8 cellular contexts compared by ENCODE assay signal in the genomic region with DNA sequence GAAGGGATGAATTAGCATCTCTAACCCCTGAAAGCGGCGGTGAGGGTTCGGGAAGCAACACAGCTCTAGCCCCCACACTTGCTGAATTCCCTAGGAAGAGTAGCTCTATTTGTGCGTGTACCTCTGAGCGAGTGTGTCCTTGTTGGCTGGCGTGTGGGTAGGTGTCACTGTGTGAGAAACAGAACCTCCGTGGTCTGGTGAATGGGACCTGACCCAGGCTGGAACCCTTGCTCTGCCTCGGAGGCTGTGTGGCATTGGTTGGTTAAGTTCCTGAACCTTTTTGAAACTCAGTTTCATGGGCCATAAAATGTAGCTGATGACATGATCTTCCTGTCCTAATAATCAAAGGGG. TPM values are rescaled to one million over a fixed set of nuclear protein-coding genes. Genes with fewer than 3 reads are reported as not detected.
DNase-seq lines count a peak whose midpoint lies in the region; ATAC-seq and TF ChIP-seq lines count a peak whose summit lies in the region.

No MANE protein-coding gene starts in this region.

- no peaks in the 10 kb centered on the region for H3K9me2 ChIP-seq in PC-9 (ENCODE audit: insufficient read depth)

- H2AFZ ChIP-seq in PC-9: peak overlapping the region; percentile 90

- intact Hi-C loops in PC-9 (cut with micrococcal nuclease; ENCODE audit: unreplicated experiment): loop anchor here (1.0 to 5.0 kb wide), 2 partner anchors 8 to 1028 kb away; partner anchors contain the start of gene MANF
- intact Hi-C loops in tibial artery (cut with DNase I; ENCODE audit: low total_unique reads): no loop called here

- H3K27ac ChIP-seq in PC-9 (no peak overlapping the region), gastroesophageal sphincter (peak overlapping the region in 2 of 4 donors; percentile 85 to 90), tibial artery (peak overlapping the region; percentile 23 to 86)

- TSS peak; percentile 22 for BruUV-seq in PC-9 (replicated peaks; lab: Mats Ljungman, UMichigan)

- TF ChIP-seq EP300 in gastroesophageal sphincter (IDR thresholded peaks at IDR 0.05): no peak

- CTCF ChIA-PET in PC-9 (lab: Charles Lee): no interaction called here

- H3F3A ChIP-seq in PC-9 (ENCODE audit: insufficient read depth, low read depth): no peaks in the 10 kb centered on the region; the same call in 1 of the 2 replicates

- no peak for TF ChIP-seq POLR2A in gastroesophageal sphincter (IDR thresholded peaks at IDR 0.05)

- 0 out of 2 replicates have a peak, but pooled peaks cover 4% of the 10 kb centered on the region for H3K36me3 ChIP-seq in PC-9 (ENCODE audit: low read depth)
- H3K36me3 ChIP-seq in gastroesophageal sphincter: peaks cover 0 to 31% of the 10 kb centered on the region in 2 donors
- peaks cover 6 to 22% (median 17%) of the 10 kb centered on the region in 3 donors for H3K36me3 ChIP-seq in tibial artery

- POLR2A ChIA-PET in PC-9 (lab: Charles Lee; ENCODE audit: unreplicated experiment): interaction anchor here (0.5 to 0.8 kb wide), 2 partner anchors 10 to 1885 kb away, joined by 4 read pairs; no protein-coding TSS in a partner anchor

- H3K4me3 ChIP-seq in PC-9: peak overlapping the region; percentile 86; the same call in 1 of the 2 replicates
- peak overlapping the region in 1 of 2 donors; percentile 75 for H3K4me3 ChIP-seq in gastroesophageal sphincter
- H3K4me3 ChIP-seq in tibial artery: peak overlapping the region; percentile 68 to 87

- peak overlapping the region; percentile 96 for H3K4me3 Mint-ChIP-seq in activated T-cell treated with anti-CD3 and anti-CD28 coated beads, Interleukin-2, amount 50 U/mL, for 4 hours

- no peak for DNase-seq in activated T-cell treated with anti-CD3 and anti-CD28 coated beads, Interleukin-2, amount 50 U/mL, for 4 hours
- DNase-seq in activated T-cell treated with anti-CD3 and anti-CD28 coated beads, Interleukin-2, amount 50 U/mL, for 48 hours: no peak
- DNase-seq in PC-9 (no peak), tibial artery (no peak), dedifferentiated amniotic fluid mesenchymal stem cell (ENCODE audit: extremely low spot score) (no peak), NCI-H82 (lab: John Stamatoyannopoulos, UW) (no peak)
- DNase-seq in activated CD4-positive, alpha-beta T cell treated with anti-CD3 and anti-CD28 coated beads, Interleukin-2, amount 50 U/mL, for 48 hours: no peak

- H3K79me2 ChIP-seq in PC-9 (ENCODE audit: low read depth): peaks cover 38% of the 10 kb centered on the region

- no peaks in the 10 kb centered on the region for H3K27me3 ChIP-seq in PC-9 (ENCODE audit: insufficient read depth, low read depth)
- no peaks in the 10 kb centered on the region for H3K27me3 ChIP-seq in gastroesophageal sphincter
- H3K27me3 ChIP-seq in tibial artery: no peaks in the 10 kb centered on the region

- peak overlapping the region; percentile 89 for H3K4me2 ChIP-seq in PC-9

- ATAC-seq in activated T-cell treated with anti-CD3 and anti-CD28 coated beads, Interleukin-2, amount 50 U/mL, for 4 hours: peak; percentile 8 to 16
- peak; percentile 9 for ATAC-seq in gastroesophageal sphincter

- 33 to 35% methylated on average over 1 to 3 of the region's 8 CpGs for WGBS in gastroesophageal sphincter (ENCODE audit: low coverage in 1 of 2), 2 donors

- H3K9me3 Mint-ChIP-seq in activated T-cell treated with anti-CD3 and anti-CD28 coated beads, Interleukin-2, amount 50 U/mL, for 4 hours: no peaks in the 10 kb centered on the region

- TF ChIP-seq CTCF in PC-9 (conservative IDR thresholded peaks at IDR 0.05) (no peak), gastroesophageal sphincter (IDR thresholded peaks at IDR 0.05) (no peak), tibial artery (IDR thresholded peaks at IDR 0.05) (no peak)

- H3K36me3 Mint-ChIP-seq in activated T-cell treated with anti-CD3 and anti-CD28 coated beads, Interleukin-2, amount 50 U/mL, for 4 hours (ENCODE audit: insufficient read depth): peaks cover 8% of the 10 kb centered on the region

- no peaks in the 10 kb centered on the region for H3K27me3 Mint-ChIP-seq in activated T-cell treated with anti-CD3 and anti-CD28 coated beads, Interleukin-2, amount 50 U/mL, for 4 hours (ENCODE audit: low read depth)

- peaks cover 27% of the 10 kb centered on the region for H3K4me1 ChIP-seq in PC-9 (replicated peaks; ENCODE audit: insufficient read depth)
- peaks cover 4 to 54% (median 38%) of the 10 kb centered on the region in 3 donors for H3K4me1 ChIP-seq in gastroesophageal sphincter
- peaks cover 0 to 49% (median 44%) of the 10 kb centered on the region in 4 donors for H3K4me1 ChIP-seq in tibial artery

- peaks cover 22% of the 10 kb centered on the region for H4K20me1 ChIP-seq in PC-9 (ENCODE audit: insufficient read depth)

- H3K9me3 ChIP-seq in PC-9 (ENCODE audit: insufficient read depth, low read depth) (no peaks in the 10 kb centered on the region), gastroesophageal sphincter (no peaks in the 10 kb centered on the region), tibial artery (no peaks in the 10 kb centered on the region)

- H3K4me1 Mint-ChIP-seq in activated T-cell treated with anti-CD3 and anti-CD28 coated beads, Interleukin-2, amount 50 U/mL, for 4 hours (ENCODE audit: low read depth): peaks cover 37% of the 10 kb centered on the region

RNA-seq across cellular contexts. Expression of gene TMEM115, which starts 0.4 kb away (rescaled TPM):
- total RNA-seq in activated T-cell treated with anti-CD3 and anti-CD28 coated beads, Interleukin-2, amount 50 U/mL, for 4 hours: 10 to 100 TPM; 25.2 to 27.4 (median 25.4) TPM
- 35.2 and 43.5 TPM in 2 replicates for total RNA-seq in PC-9 (2021)
- 10 to 100 TPM; 41.1 to 66.2 (median 55.7) TPM for total RNA-seq in gastroesophageal sphincter

RNA-seq across cellular contexts. Expression of gene CYB561D2, which starts 9.1 kb away (rescaled TPM):
- 10 to 100 TPM; 31.8 to 35.3 (median 33.1) TPM for total RNA-seq in activated T-cell treated with anti-CD3 and anti-CD28 coated beads, Interleukin-2, amount 50 U/mL, for 4 hours
- total RNA-seq in PC-9 (2021): 15.7 and 19.3 TPM in 2 replicates
- 10 to 100 TPM in 1 of 4 donors, 1 to 10 TPM in 3; 4.7 to 10.9 (median 9.0) TPM for total RNA-seq in gastroesophageal sphincter

RNA-seq across cellular contexts. Expression of gene NPRL2, which starts 9.2 kb away (rescaled TPM):
- 10 to 100 TPM; 34.0 to 46.9 (median 37.0) TPM for total RNA-seq in activated T-cell treated with anti-CD3 and anti-CD28 coated beads, Interleukin-2, amount 50 U/mL, for 4 hours
- 24.1 and 25.4 TPM in 2 replicates for total RNA-seq in PC-9 (2021)
- total RNA-seq in gastroesophageal sphincter: 10 to 100 TPM; 14.0 to 26.6 (median 19.5) TPM

RNA-seq across cellular contexts. Expression of gene ZMYND10, which starts 14.2 kb away (rescaled TPM):
- 1 to 10 TPM in 1 of 3 donors, under 1 TPM in 2; 0.71 to 1.0 (median 0.96) TPM for total RNA-seq in activated T-cell treated with anti-CD3 and anti-CD28 coated beads, Interleukin-2, amount 50 U/mL, for 4 hours
- total RNA-seq in PC-9 (2021): 4.4 and 8.7 TPM in 2 replicates
- total RNA-seq in gastroesophageal sphincter: under 1 TPM in 1 of 4 donors, not detected in 3; 0.54 TPM

RNA-seq across cellular contexts. Expression of gene RASSF1, which starts 19.1 kb away (rescaled TPM):
- 10 to 100 TPM; 33.7 to 40.3 (median 37.3) TPM for total RNA-seq in activated T-cell treated with anti-CD3 and anti-CD28 coated beads, Interleukin-2, amount 50 U/mL, for 4 hours
- total RNA-seq in PC-9 (2021) (15.9 and 17.7 TPM in 2 replicates), gastroesophageal sphincter (10 to 100 TPM; 24.5 to 40.3 (median 26.9) TPM)
